8 cellular contexts compared by ENCODE assay signal in genomic region chr9:111036068-111036789, GRCh38. TPM values are rescaled to one million over a fixed set of nuclear protein-coding genes. Genes with fewer than 3 reads are reported as not detected.
DNase-seq lines count a peak whose midpoint lies in the region; ATAC-seq and TF ChIP-seq lines count a peak whose summit lies in the region.

No MANE protein-coding gene starts in this region.

- no peaks in the 10 kb centered on the region for H3K9me3 ChIP-seq in SK-N-MC (ENCODE audit: low read depth, low read length)

- H3K4me3 ChIP-seq in GM12875 (ENCODE audit: low read depth, low read length) = peak overlapping the region; percentile 24
- peak overlapping the region; percentile 88 for H3K4me3 ChIP-seq in SK-N-MC

- DNase-seq in SK-N-MC (ENCODE audit: low read depth, low spot score) = no peak
- peak; percentile 76 for DNase-seq in Right ventricle myocardium inferior (ENCODE audit: missing footprints)
- DNase-seq in posterior cingulate gyrus = peak; percentile 45 to 94 (median 72)
- DNase-seq in NCI-H446 treated with DMSO at 0.1 percent for 48 hours (lab: John Stamatoyannopoulos, UW) = no peak
- no peak for DNase-seq in NCI-H1417 treated with DMSO at 0.1 percent for 48 hours (lab: John Stamatoyannopoulos, UW)
- no peak for DNase-seq in activated CD8-positive, alpha-beta memory T cell treated with anti-CD3 and anti-CD28 coated beads, Interleukin-2, amount 50 U/mL, for 4 hours

- peak; percentile 66 for ATAC-seq in Right ventricle myocardium inferior
- no peak for ATAC-seq in HG02970 (IDR thresholded peaks at IDR 0.05; ENCODE audit: low FRiP score, unreplicated experiment)

- intact Hi-C loops in Right ventricle myocardium inferior (cut with DNase I) = loop anchor here (5.0 kb wide), 1 partner anchor 261 kb away; no protein-coding TSS in a partner anchor
- intact Hi-C loops in posterior cingulate gyrus (cut with DNase I) = loop anchor here (5.0 to 10.0 kb wide), 2 partner anchors 141 to 389 kb away; no protein-coding TSS in a partner anchor

- H3K9ac ChIP-seq in SK-N-MC (ENCODE audit: insufficient read length) = peak overlapping the region; percentile 93

- no peaks in the 10 kb centered on the region for H3K36me3 ChIP-seq in SK-N-MC (ENCODE audit: insufficient read depth, low read length)

- no peak overlapping the region for H3K27ac ChIP-seq in SK-N-MC

- peak; percentile 75 for TF ChIP-seq CTCF in GM12875 (IDR thresholded peaks at IDR 0.05; ENCODE audit: borderline replicate concordance, insufficient read depth, low read depth, low read length)

RNA-seq across cellular contexts. Expression of gene LPAR1, which starts 2.0 kb away (rescaled TPM):
- 13.8 TPM for total RNA-seq in Right ventricle myocardium inferior

Comparison
In these comparisons a context has a peak if more than half of its experiments do, and no peak if none do; other contexts are left out.
1. DNase-seq: peak in Right ventricle myocardium inferior (single experiment) and posterior cingulate gyrus (10 of 10); none in SK-N-MC (single experiment), NCI-H446 treated with DMSO at 0.1 percent for 48 hours (single experiment), NCI-H1417 treated with DMSO at 0.1 percent for 48 hours (single experiment) and activated CD8-positive, alpha-beta memory T cell treated with anti-CD3 and anti-CD28 coated beads, Interleukin-2, amount 50 U/mL, for 4 hours (single experiment).